10 cellular contexts compared by ENCODE assay signal in the genomic region with DNA sequence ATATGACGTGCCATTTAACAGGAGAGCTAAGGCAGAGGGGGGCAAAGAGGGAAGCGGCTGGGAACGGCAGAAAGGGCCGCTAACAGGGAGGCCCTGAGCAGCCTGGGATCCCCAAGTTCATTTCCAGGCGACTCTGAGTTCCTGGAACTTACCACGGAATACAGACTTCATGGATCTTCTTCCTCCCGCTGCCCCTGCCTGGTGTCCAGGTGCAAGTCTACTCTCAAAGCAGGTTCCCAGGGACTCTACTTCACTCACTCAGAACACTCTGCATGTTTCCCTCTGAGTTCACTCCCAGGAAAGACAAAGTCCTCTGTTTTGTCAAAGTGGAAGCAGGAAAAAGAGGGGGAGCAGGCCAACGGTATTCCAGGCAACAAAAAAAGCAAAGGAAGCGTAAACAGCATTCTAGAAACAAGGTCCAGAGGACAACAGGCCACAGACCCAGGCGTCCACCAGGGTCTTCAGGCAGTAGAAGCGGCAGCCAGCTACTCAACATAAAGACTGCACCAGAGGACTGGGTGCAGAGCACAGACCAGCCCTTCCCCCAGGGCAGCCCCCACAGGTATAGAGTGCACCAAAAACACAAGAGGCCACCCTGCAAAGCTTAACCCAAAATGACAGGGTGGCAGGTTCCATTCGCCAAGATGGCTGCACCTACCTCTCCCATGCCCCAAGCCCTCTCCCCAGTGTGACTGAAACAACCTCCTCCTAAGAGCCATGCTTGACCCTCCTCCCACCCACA. TPM values are rescaled to one million over a fixed set of nuclear protein-coding genes. Genes with fewer than 3 reads are reported as not detected.
DNase-seq lines count a peak whose midpoint lies in the region; ATAC-seq, FAIRE-seq and TF ChIP-seq lines count a peak whose summit lies in the region.
"Had no signal": no experiment of that assay in that cellular context is flagged by ENCODE, and none has a peak within 500 bp of the region (broad histone marks: within the 10 kb centered on the region; RNA-seq: fewer than 3 reads in every experiment).

No MANE protein-coding gene starts in this region.

- peaks cover 11% of the 10 kb centered on the region for H3K27me3 Mint-ChIP-seq in CD4-positive, CD25-positive, alpha-beta regulatory T cell

- CTCF ChIA-PET in endothelial cell of umbilical vein (lab: Charles Lee), result no interaction called here

- H3K9ac ChIP-seq in Karpas-422 (ENCODE audit: low read length) (no peak overlapping the region), endothelial cell of umbilical vein (replicated peaks; ENCODE audit: extremely low read depth, insufficient read depth, low read length) (no peak overlapping the region)

- BruUV-seq in endothelial cell of umbilical vein (replicated peaks; lab: Mats Ljungman, UMichigan), result no TSS peak

- H3K27me3 ChIP-seq in CD4-positive, CD25-positive, alpha-beta regulatory T cell (ENCODE audit: control insufficient read depth, insufficient read depth, low read length), result no peaks in the 10 kb centered on the region
- H3K27me3 ChIP-seq in Karpas-422 (ENCODE audit: low read length) (no peaks in the 10 kb centered on the region), endothelial cell of umbilical vein (ENCODE audit: control insufficient read depth in 2 of 2, insufficient read depth in 2 of 2, low read length in 2 of 2) (no peaks in the 10 kb centered on the region), osteoblast (ENCODE audit: insufficient read depth, low read length) (no peaks in the 10 kb centered on the region)

- no peak for TF ChIP-seq POLR2A in endothelial cell of umbilical vein (IDR thresholded peaks at IDR 0.05; ENCODE audit: low read depth, low read length)

- no peaks in the 10 kb centered on the region for H3K9me3 ChIP-seq in CD4-positive, CD25-positive, alpha-beta regulatory T cell (ENCODE audit: control insufficient read depth in 2 of 2, low read length in 2 of 2)
- H3K9me3 ChIP-seq in Karpas-422 (ENCODE audit: low read length) (peaks cover 3% of the 10 kb centered on the region), endothelial cell of umbilical vein (replicated peaks; ENCODE audit: control insufficient read depth, insufficient read depth, low read length) (no peaks in the 10 kb centered on the region), osteoblast (ENCODE audit: low read depth, low read length) (no peaks in the 10 kb centered on the region)

- H3K36me3 Mint-ChIP-seq in CD4-positive, CD25-positive, alpha-beta regulatory T cell, result peaks cover 18% of the 10 kb centered on the region

- peaks cover 35% of the 10 kb centered on the region for H3K4me1 ChIP-seq in CD4-positive, CD25-positive, alpha-beta regulatory T cell (ENCODE audit: control insufficient read depth, insufficient read depth, low read length, poor library complexity, severe bottlenecking)
- H3K4me1 ChIP-seq in Karpas-422 (ENCODE audit: low read length) (peaks cover 21% of the 10 kb centered on the region), endothelial cell of umbilical vein (ENCODE audit: control insufficient read depth, extremely low read depth, insufficient read depth, low read length) (peaks cover 37% of the 10 kb centered on the region), osteoblast (ENCODE audit: insufficient read depth, low read length) (peaks cover 27% of the 10 kb centered on the region)

- intact Hi-C loops in endothelial cell of umbilical vein (cut with micrococcal nuclease), result loop anchor here (5.0 to 10.0 kb wide), 2 partner anchors 47 to 146 kb away; a partner anchor contains a TSS

- H3K27ac ChIP-seq in CD4-positive, CD25-positive, alpha-beta regulatory T cell (ENCODE audit: insufficient read depth, low read length, poor library complexity, severe bottlenecking), result no peak overlapping the region
- no peak overlapping the region for H3K27ac ChIP-seq in Karpas-422 (ENCODE audit: low read length)
- peak overlapping the region; percentile 63 for H3K27ac ChIP-seq in endothelial cell of umbilical vein (ENCODE audit: insufficient read depth, low read depth, low read length)
- peak overlapping the region; percentile 97 for H3K27ac ChIP-seq in osteoblast (ENCODE audit: low read depth, low read length)

- H4K20me1 ChIP-seq in Karpas-422 (ENCODE audit: insufficient read depth, low read depth, low read length), result peaks cover 7% of the 10 kb centered on the region; the same call in 1 of the 2 replicates
- H4K20me1 ChIP-seq in endothelial cell of umbilical vein (replicated peaks; ENCODE audit: control insufficient read depth, extremely low read depth, insufficient read depth, low read length), result no peaks in the 10 kb centered on the region
- peaks cover 60% of the 10 kb centered on the region for H4K20me1 ChIP-seq in osteoblast (ENCODE audit: insufficient read depth, low read length)

- H3K9me1 ChIP-seq in endothelial cell of umbilical vein (replicated peaks; ENCODE audit: control insufficient read depth, extremely low read depth, insufficient read depth, low read length), result no peaks in the 10 kb centered on the region

- H3K27ac Mint-ChIP-seq in CD4-positive, CD25-positive, alpha-beta regulatory T cell, result peak overlapping the region in 2 of 3 donors; percentile 52 to 55

- peaks cover 34 to 74% (median 43%) of the 10 kb centered on the region in 4 donors for H3K4me1 Mint-ChIP-seq in CD4-positive, CD25-positive, alpha-beta regulatory T cell

- peaks cover 72% of the 10 kb centered on the region for H3K79me2 ChIP-seq in Karpas-422 (ENCODE audit: low read length)
- peaks cover 71% of the 10 kb centered on the region for H3K79me2 ChIP-seq in endothelial cell of umbilical vein (ENCODE audit: control insufficient read depth, insufficient read depth, low read length)
- H3K79me2 ChIP-seq in osteoblast (ENCODE audit: insufficient read depth, low read length), result peaks cover 73% of the 10 kb centered on the region

- no peak for ATAC-seq in CD4-positive, CD25-positive, alpha-beta regulatory T cell (ENCODE audit: low read depth in 2 of 2)
- no peak for ATAC-seq in GM19328 (IDR thresholded peaks at IDR 0.05; ENCODE audit: unreplicated experiment)
- ATAC-seq in GM19395 (IDR thresholded peaks at IDR 0.05; ENCODE audit: unreplicated experiment), result no peak

- no peak overlapping the region for H2AFZ ChIP-seq in Karpas-422 (ENCODE audit: low read length)
- no peak overlapping the region for H2AFZ ChIP-seq in endothelial cell of umbilical vein (ENCODE audit: low read depth, low read length)
- H2AFZ ChIP-seq in osteoblast (ENCODE audit: low read length), result no peak overlapping the region

- POLR2A ChIA-PET in endothelial cell of umbilical vein (lab: Charles Lee), result no interaction called here

- H3K4me3 ChIP-seq in CD4-positive, CD25-positive, alpha-beta regulatory T cell (ENCODE audit: low read depth, low read length), result no peak overlapping the region
- no peak overlapping the region for H3K4me3 ChIP-seq in Karpas-422 (ENCODE audit: low read length)
- no peak overlapping the region for H3K4me3 ChIP-seq in endothelial cell of umbilical vein (replicated peaks in 1 of 3; ENCODE audit: insufficient read depth in 1 of 3, low read depth in 1 of 3, low read length in 3 of 3)
- H3K4me3 ChIP-seq in osteoblast (ENCODE audit: insufficient read depth, low read length), result peak overlapping the region; percentile 81

- no peak for FAIRE-seq in endothelial cell of umbilical vein (lab: Jason Lieb, UNC)

- dilution Hi-C loops in endothelial cell of umbilical vein (cut with MboI; ENCODE audit: extremely low pct_ligation_motif_present, low sequenced_read_pairs), result no loop called here

- DNase-seq in CD4-positive, CD25-positive, alpha-beta regulatory T cell, result no peak
- peak; percentile 32 for DNase-seq in Karpas-422
- DNase-seq in endothelial cell of umbilical vein (ENCODE audit: low read depth, low spot score), result no peak
- peak; percentile 58 for DNase-seq in osteoblast (ENCODE audit: insufficient read length, low spot score, missing footprints)
- no peak for DNase-seq in hepatic stellate cell (ENCODE audit: low spot score)
- no peak for DNase-seq in DMS153 treated with DMSO at 0.1 percent for 48 hours (lab: John Stamatoyannopoulos, UW; ENCODE audit: unreplicated experiment)
- DNase-seq: activated CD4-positive, CD25-positive, alpha-beta regulatory T cell treated with anti-CD3 and anti-CD28 coated beads, Interleukin-2, amount 50 U/mL, for 72 hours; RPMI8226 had no signal

- H3K9me3 Mint-ChIP-seq in CD4-positive, CD25-positive, alpha-beta regulatory T cell, result peaks cover 0 to 1% (median 0%) of the 10 kb centered on the region in 7 donors

- TF ChIP-seq CTCF in endothelial cell of umbilical vein (IDR thresholded peaks at IDR 0.05; ENCODE audit: extremely low read depth in 1 of 2, insufficient read depth in 1 of 2, low read depth in 1 of 2, low read length in 2 of 2), result no peak
- TF ChIP-seq CTCF in osteoblast (IDR thresholded peaks at IDR 0.05; ENCODE audit: extremely low read depth, low read depth, low read length), result no peak

- no peaks in the 10 kb centered on the region for H3K36me3 ChIP-seq in CD4-positive, CD25-positive, alpha-beta regulatory T cell (ENCODE audit: control insufficient read depth, insufficient read depth, low read length)
- peaks cover 36% of the 10 kb centered on the region for H3K36me3 ChIP-seq in Karpas-422 (ENCODE audit: insufficient read depth, low read length)
- no peaks in the 10 kb centered on the region for H3K36me3 ChIP-seq in endothelial cell of umbilical vein (ENCODE audit: control insufficient read depth in 2 of 2, extremely low read depth in 1 of 2, insufficient read depth in 2 of 2, low read length in 2 of 2)
- peaks cover 14% of the 10 kb centered on the region for H3K36me3 ChIP-seq in osteoblast (ENCODE audit: insufficient read depth, low read length)

- no peaks in the 10 kb centered on the region for H3K9me2 ChIP-seq in Karpas-422 (replicated peaks; ENCODE audit: insufficient read depth, low read length)

- H3K4me2 ChIP-seq in Karpas-422 (ENCODE audit: low read depth, low read length, poor library complexity, severe bottlenecking) (no peak overlapping the region), endothelial cell of umbilical vein (ENCODE audit: insufficient read depth, low read length) (peak overlapping the region; percentile 88), osteoblast (ENCODE audit: insufficient read depth, low read length) (peak overlapping the region; percentile 91)

- peak overlapping the region; percentile 42 to 85 (median 68) for H3K4me3 Mint-ChIP-seq in CD4-positive, CD25-positive, alpha-beta regulatory T cell

RNA-seq across cellular contexts. Expression of a gene that starts 3.0 kb away (rescaled TPM):
- 15.8 TPM for total RNA-seq in CD4-positive, CD25-positive, alpha-beta regulatory T cell
- polyA plus RNA-seq in CD4-positive, CD25-positive, alpha-beta regulatory T cell, result 1 to 10 TPM; 2.0 to 4.3 (median 2.9) TPM
- 7.9 and 15.3 TPM in 2 replicates for total RNA-seq in Karpas-422 (2014; rRNA removed; shearing (Covaris generic); ENCODE audit: low replicate concordance)
- total RNA-seq in endothelial cell of umbilical vein (41.7 and 44.9 TPM in 2 replicates), osteoblast (10.9 and 14.8 TPM in 2 replicates)
- polyA plus RNA-seq in endothelial cell of umbilical vein, result 20.3 and 26.8 TPM in 2 replicates
- 17.4 and 20.3 TPM in 2 replicates for polyA plus RNA-seq in endothelial cell of umbilical vein (2011; cell fraction: cytosol; rRNA removed)
- 54.6 and 69.8 TPM in 2 replicates for polyA plus RNA-seq in endothelial cell of umbilical vein (2011; cell fraction: nucleus; rRNA removed)
- polyA plus RNA-seq in endothelial cell of umbilical vein (2012), result 44.8 and 55.7 TPM in 2 replicates
- polyA minus RNA-seq in endothelial cell of umbilical vein, result 70.1 and 74.1 TPM in 2 replicates
- polyA minus RNA-seq in endothelial cell of umbilical vein (2011; cell fraction: cytosol; rRNA and poly(A)+ RNA removed), result 7.3 TPM
- polyA minus RNA-seq in endothelial cell of umbilical vein (2011; cell fraction: nucleus; rRNA and poly(A)+ RNA removed), result 35.1 and 41.4 TPM in 2 replicates

RNA-seq across cellular contexts. Expression of a gene that starts 50.4 kb away (rescaled TPM):
- total RNA-seq in CD4-positive, CD25-positive, alpha-beta regulatory T cell, result 0.12 TPM
- under 1 TPM in 1 of 4 donors, not detected in 3; 0.22 TPM for polyA plus RNA-seq in CD4-positive, CD25-positive, alpha-beta regulatory T cell
- total RNA-seq in Karpas-422 (2014; rRNA removed; shearing (Covaris generic); ENCODE audit: low replicate concordance), result 0.04 and 0.26 TPM in 2 replicates
- total RNA-seq in endothelial cell of umbilical vein (12.0 and 27.9 TPM in 2 replicates), osteoblast (1.1 and 1.5 TPM in 2 replicates)
- polyA plus RNA-seq in endothelial cell of umbilical vein, result 34.3 and 36.3 TPM in 2 replicates
- 14.9 and 16.5 TPM in 2 replicates for polyA plus RNA-seq in endothelial cell of umbilical vein (2011; cell fraction: cytosol; rRNA removed)
- polyA plus RNA-seq in endothelial cell of umbilical vein (2011; cell fraction: nucleus; rRNA removed), result 14.2 and 15.9 TPM in 2 replicates
- 26.4 and 44.4 TPM in 2 replicates for polyA plus RNA-seq in endothelial cell of umbilical vein (2012)
- polyA minus RNA-seq in endothelial cell of umbilical vein, result 21.9 and 26.1 TPM in 2 replicates
- 40.7 TPM for polyA minus RNA-seq in endothelial cell of umbilical vein (2011; cell fraction: cytosol; rRNA and poly(A)+ RNA removed)
- 2.3 and 5.0 TPM in 2 replicates for polyA minus RNA-seq in endothelial cell of umbilical vein (2011; cell fraction: nucleus; rRNA and poly(A)+ RNA removed)

Comparison
In these comparisons a context has a peak if more than half of its experiments do, and no peak if none do; other contexts are left out.
1. DNase-seq: peak in Karpas-422 (single experiment) and osteoblast (single experiment); none in CD4-positive, CD25-positive, alpha-beta regulatory T cell (0 of 3), endothelial cell of umbilical vein (single experiment), hepatic stellate cell (single experiment) and DMS153 treated with DMSO at 0.1 percent for 48 hours (single experiment).
2. H3K27ac ChIP-seq: peak in endothelial cell of umbilical vein (single experiment) and osteoblast (single experiment); none in CD4-positive, CD25-positive, alpha-beta regulatory T cell (single experiment) and Karpas-422 (single experiment).